ENCODE assay signal across 8 cellular contexts in genomic region chr13:97435794-97436193, GRCh38. TPM values are rescaled to one million over a fixed set of nuclear protein-coding genes. Genes with fewer than 3 reads are reported as not detected.
A peak's percentile ranks its signal among the peaks of the same experiment; 100 is the strongest.
DNase-seq lines count a peak whose midpoint lies in the region; ATAC-seq and TF ChIP-seq lines count a peak whose summit lies in the region.

No MANE protein-coding gene starts in this region.

- no peak for TF ChIP-seq CTCF in GM12864 (IDR thresholded peaks at IDR 0.05; ENCODE audit: low read depth, low read length, missing control alignments)

- no peak overlapping the region for H2AFZ ChIP-seq in trophoblast cell (ENCODE audit: insufficient read depth, low read length, poor library complexity)

- no peaks in the 10 kb centered on the region for H3K36me3 ChIP-seq in trophoblast cell (ENCODE audit: control insufficient read depth in 1 of 2, insufficient read depth in 2 of 2, low read length in 2 of 2)

- intact Hi-C loops in left colon (cut with DNase I, micrococcal nuclease) = loop anchor here in 1 of 2 donors (10.0 kb wide), 1 partner anchor 211 kb away; the partner anchor contains the start of gene MBNL2

- H3K27me3 ChIP-seq in trophoblast cell (ENCODE audit: insufficient read depth, low read length) = no peaks in the 10 kb centered on the region

- DNase-seq in GM12864 (ENCODE audit: low read depth) (no peak), NCI-H526 (lab: John Stamatoyannopoulos, UW) (peak; percentile 24 to 53), dermis blood vessel endothelial cell (peak; percentile 18), trophoblast cell (no peak), left colon (no peak), GDM1 (lab: John Stamatoyannopoulos, UW) (no peak), NCI-H1105 treated with DMSO at 0.1 percent for 48 hours (lab: John Stamatoyannopoulos, UW) (no peak)

- whole genome bisulfite sequencing in trophoblast cell (ENCODE audit: extremely low coverage, insufficient coverage, insufficient read length) = no CpG with 5 or more reads among the region's 5 CpGs

- ATAC-seq in left colon (no peak), HG03097 (IDR thresholded peaks at IDR 0.05; ENCODE audit: low FRiP score, unreplicated experiment) (no peak)

- peak overlapping the region; percentile 64 for H3K4ac ChIP-seq in trophoblast cell (ENCODE audit: low read depth, low read length)

- no peak overlapping the region for H3K14ac ChIP-seq in trophoblast cell (ENCODE audit: low read length)

- no peak overlapping the region for H4K12ac ChIP-seq in trophoblast cell (ENCODE audit: low read depth, low read length)

- H2BK12ac ChIP-seq in trophoblast cell (ENCODE audit: low read length) = no peak overlapping the region

- H3K9me3 ChIP-seq in trophoblast cell (ENCODE audit: insufficient read depth, low read depth, low read length) = no peaks in the 10 kb centered on the region

- H2BK5ac ChIP-seq in trophoblast cell (ENCODE audit: low read depth, low read length, poor library complexity) = no peak overlapping the region

- H3K79me2 ChIP-seq in trophoblast cell (ENCODE audit: control insufficient read depth, insufficient read depth, low read length, poor library complexity) = peaks cover 6% of the 10 kb centered on the region

- no peak overlapping the region for H4K8ac ChIP-seq in trophoblast cell (ENCODE audit: low read depth, low read length)

- no peak overlapping the region for H4K91ac ChIP-seq in trophoblast cell (ENCODE audit: low read depth, low read length)

- H3K18ac ChIP-seq in trophoblast cell (ENCODE audit: low read length) = no peak overlapping the region

- H3K4me3 ChIP-seq in GM12864 (ENCODE audit: low read depth, low read length) (peak overlapping the region; percentile 64), trophoblast cell (ENCODE audit: low read depth, low read length) (no peak overlapping the region)

- no peak overlapping the region for H3K9ac ChIP-seq in trophoblast cell (ENCODE audit: low read length)

- no peak overlapping the region for H3K27ac ChIP-seq in trophoblast cell (ENCODE audit: low read depth, low read length)

- no peak overlapping the region for H2AK5ac ChIP-seq in trophoblast cell (ENCODE audit: low read length)

- peaks cover 7% of the 10 kb centered on the region for H3K79me1 ChIP-seq in trophoblast cell (ENCODE audit: low read length)

- no peaks in the 10 kb centered on the region for H3K4me1 ChIP-seq in trophoblast cell (ENCODE audit: control insufficient read depth in 1 of 2, insufficient read depth in 2 of 2, low read length in 2 of 2)

- H3K4me2 ChIP-seq in trophoblast cell (ENCODE audit: low read length) = peak overlapping the region; percentile 51

- no peak overlapping the region for H2BK120ac ChIP-seq in trophoblast cell (ENCODE audit: insufficient read depth, low read length, poor library complexity)

- H3K23ac ChIP-seq in trophoblast cell (ENCODE audit: low read length) = no peak overlapping the region

RNA-seq across cellular contexts. Expression of gene RAP2A, which starts 1.8 kb away (rescaled TPM):
- total RNA-seq in dermis blood vessel endothelial cell = 61.1 and 63.6 TPM in 2 replicates
- 20.2 TPM in 2 replicates for polyA plus RNA-seq in trophoblast cell (2013)
- 10 to 100 TPM; 30.7 to 33.2 TPM for total RNA-seq in left colon

Comparison
In these comparisons a context has a peak if more than half of its experiments do, and no peak if none do; other contexts are left out.
1. DNase-seq: peak in NCI-H526 (2 of 2) and dermis blood vessel endothelial cell (single experiment); none in GM12864 (single experiment), trophoblast cell (0 of 2), left colon (0 of 2), GDM1 (single experiment) and NCI-H1105 treated with DMSO at 0.1 percent for 48 hours (single experiment).